Comparison of ENCODE assay signal across 8 cellular contexts in genomic region chr12:132084681-132085635, GRCh38. TPM values are rescaled to one million over a fixed set of nuclear protein-coding genes. Genes with fewer than 3 reads are reported as not detected.
DNase-seq lines count a peak whose midpoint lies in the region; TF ChIP-seq lines count a peak whose summit lies in the region.

No MANE protein-coding gene starts in this region.

- DNase-seq in NCI-H345 (lab: John Stamatoyannopoulos, UW) (peak; percentile 21), NCI-H345 treated with DMSO at 0.1 percent for 48 hours (lab: John Stamatoyannopoulos, UW; ENCODE audit: unreplicated experiment) (no peak), Kasumi-1 (lab: John Stamatoyannopoulos, UW) (peak; percentile 34 to 49), WERI-Rb-1 (peak; percentile 74), chondrocyte (ENCODE audit: low spot score) (no peak), left kidney (ENCODE audit: low read depth, low spot score) (peak; percentile 72), amniotic stem cell (lab: John Stamatoyannopoulos, UW) (no peak)
- DNase-seq in stimulated activated CD4-positive, alpha-beta T cell treated with anti-CD3 and anti-CD28 coated beads, Interleukin-4, amount 100 ng/mL, for 1 hour = peak; percentile 43

- H3K9me3 Mint-ChIP-seq in chondrocyte (ENCODE audit: low read depth) = peaks cover 3% of the 10 kb centered on the region

- TF ChIP-seq CTCF in WERI-Rb-1 (IDR thresholded peaks at IDR 0.05; ENCODE audit: low read depth, low read length) (no peak), chondrocyte (IDR thresholded peaks at IDR 0.05) (no peak)

- H3K36me3 ChIP-seq in WERI-Rb-1 = peaks cover 16% of the 10 kb centered on the region

- peak overlapping the region; percentile 98 for H3K27ac Mint-ChIP-seq in chondrocyte (ENCODE audit: unreplicated experiment)

- peaks cover 8% of the 10 kb centered on the region for H3K36me3 Mint-ChIP-seq in chondrocyte (ENCODE audit: low read depth)

- H3K27me3 Mint-ChIP-seq in chondrocyte (ENCODE audit: low read depth) = no peaks in the 10 kb centered on the region

- peak overlapping the region; percentile 67 for H3K4me3 ChIP-seq in WERI-Rb-1 (ENCODE audit: low read depth, low read length)

- peak overlapping the region; percentile 94 for H3K4me3 Mint-ChIP-seq in chondrocyte (ENCODE audit: unreplicated experiment)

- peaks cover 35% of the 10 kb centered on the region for H3K4me1 Mint-ChIP-seq in chondrocyte (ENCODE audit: low read depth)

- H3K9me3 ChIP-seq in WERI-Rb-1 (ENCODE audit: severe bottlenecking) = no peaks in the 10 kb centered on the region

- H3K27me3 ChIP-seq in WERI-Rb-1 (ENCODE audit: insufficient read depth, low read depth, severe bottlenecking) = no peaks in the 10 kb centered on the region

- peak overlapping the region; percentile 58 for H3K27ac ChIP-seq in WERI-Rb-1

RNA-seq across cellular contexts. Expression of gene DDX51, which starts 59.2 kb away (rescaled TPM):
- 7.9 to 10.1 TPM (median 9.6 TPM) in 3 replicates for total RNA-seq in chondrocyte

RNA-seq across cellular contexts. Expression of gene NOC4L, which starts 59.3 kb away (rescaled TPM):
- total RNA-seq in chondrocyte = 14.4 to 16.0 TPM (median 14.7 TPM) in 3 replicates

Comparison
In these comparisons a context has a peak if more than half of its experiments do, and no peak if none do; other contexts are left out.
1. DNase-seq: peak in NCI-H345 (single experiment), Kasumi-1 (2 of 2), WERI-Rb-1 (single experiment), left kidney (single experiment) and stimulated activated CD4-positive, alpha-beta T cell treated with anti-CD3 and anti-CD28 coated beads, Interleukin-4, amount 100 ng/mL, for 1 hour (single experiment); none in NCI-H345 treated with DMSO at 0.1 percent for 48 hours (single experiment), chondrocyte (single experiment) and amniotic stem cell (single experiment).